ENCODE assay signal across 29 cellular contexts in genomic region chr12:121283841-121284240, GRCh38.
"Had no signal": no experiment of that assay in that cellular context is flagged by ENCODE, and none has a peak within 500 bp of the region (broad histone marks: within the 10 kb centered on the region; RNA-seq: fewer than 3 reads in every experiment).

No MANE protein-coding gene starts in this region.

- H3K27ac ChIP-seq: WERI-Rb-1 had no signal

- H3K9me3 ChIP-seq: adrenal gland, body of pancreas, gastrocnemius medialis, thyroid gland, upper lobe of left lung had no signal

- DNase-seq: activated CD4-positive, alpha-beta T cell treated with anti-CD3 and anti-CD28 coated beads for 48 hours; activated CD4-positive, alpha-beta T cell treated with anti-CD3 and anti-CD28 coated beads, Interleukin-2, amount 50 U/mL, for 48 hours; activated CD8-positive, alpha-beta memory T cell treated with anti-CD3 and anti-CD28 coated beads for 24 hours; activated effector memory CD4-positive, alpha-beta T cell treated with Interleukin-2 at 50 U/mL for 16 hours; activated naive CD4-positive, alpha-beta T cell treated with Interleukin-2 at 50 U/mL for 16 hours; activated naive CD8-positive, alpha-beta T cell treated with anti-CD3 and anti-CD28 coated beads for 36 hours; cerebellar nuclear complex; dorsolateral prefrontal cortex; effector memory CD4-positive, alpha-beta T cell; erythroblast; gastrocnemius medialis; glutamatergic neuron; naive thymus-derived CD8-positive, alpha-beta T cell; stimulated activated CD4-positive, alpha-beta T cell treated with anti-CD3 and anti-CD28 coated beads, Interleukin-12 subunit alpha, Interleukin-12 subunit beta, amount 100 ng/mL, for 4 hours; stimulated activated CD4-positive, alpha-beta T cell treated with anti-CD3 and anti-CD28 coated beads, Interleukin-4, amount 100 ng/mL, for 1 hour; SW 1271; T1000; thyroid gland; WERI-Rb-1 had no signal

- H3K27ac Mint-ChIP-seq: activated naive CD8-positive, alpha-beta T cell treated with anti-CD3 and anti-CD28 coated beads for 36 hours; memory B cell; stimulated activated naive CD8-positive, alpha-beta T cell treated with anti-CD3 and anti-CD28 coated beads, Interleukin-15, Interleukin-2, amounts not matched to agents 100 ng/mL and 50 ng/mL, for 24 hours; T-helper 1 cell treated with Interleukin-12 subunit alpha and Interleukin-12 subunit beta and Interleukin-4 antibody, amounts not matched to agents 30 μg/mL and 1 μg/mL, for 36 hours had no signal

- ATAC-seq: activated CD4-positive, CD25-positive, alpha-beta regulatory T cell treated with anti-CD3 and anti-CD28 coated beads, Interleukin-2, amount 50 U/mL, for 24 hours; gastrocnemius medialis; naive thymus-derived CD8-positive, alpha-beta T cell had no signal

- H3K4me3 Mint-ChIP-seq: activated naive CD8-positive, alpha-beta T cell treated with anti-CD3 and anti-CD28 coated beads for 36 hours; memory B cell; naive thymus-derived CD8-positive, alpha-beta T cell; neural crest cell; stimulated activated naive CD8-positive, alpha-beta T cell treated with anti-CD3 and anti-CD28 coated beads, Interleukin-15, Interleukin-2, amounts not matched to agents 100 ng/mL and 50 ng/mL, for 24 hours; T-helper 1 cell treated with Interleukin-12 subunit alpha and Interleukin-12 subunit beta and Interleukin-4 antibody, amounts not matched to agents 30 μg/mL and 1 μg/mL, for 36 hours had no signal

- H3K4me1 Mint-ChIP-seq: neural crest cell had no signal

- H3K27me3 ChIP-seq: adrenal gland, body of pancreas, dorsolateral prefrontal cortex, gastrocnemius medialis, thyroid gland, upper lobe of left lung had no signal

- H3K27me3 Mint-ChIP-seq: activated naive CD8-positive, alpha-beta T cell treated with anti-CD3 and anti-CD28 coated beads for 36 hours; memory B cell; naive thymus-derived CD8-positive, alpha-beta T cell; stimulated activated naive CD8-positive, alpha-beta T cell treated with anti-CD3 and anti-CD28 coated beads, Interleukin-15, Interleukin-2, amounts not matched to agents 100 ng/mL and 50 ng/mL, for 24 hours had no signal

- H3K9me3 Mint-ChIP-seq: activated naive CD8-positive, alpha-beta T cell treated with anti-CD3 and anti-CD28 coated beads for 36 hours; memory B cell; naive thymus-derived CD8-positive, alpha-beta T cell; neural crest cell; stimulated activated naive CD8-positive, alpha-beta T cell treated with anti-CD3 and anti-CD28 coated beads, Interleukin-15, Interleukin-2, amounts not matched to agents 100 ng/mL and 50 ng/mL, for 24 hours; T-helper 1 cell treated with Interleukin-12 subunit alpha and Interleukin-12 subunit beta and Interleukin-4 antibody, amounts not matched to agents 30 μg/mL and 1 μg/mL, for 36 hours had no signal

- H3K4me3 ChIP-seq: adrenal gland, body of pancreas, coronary artery, dorsolateral prefrontal cortex, gastrocnemius medialis, skin epidermis, thyroid gland, upper lobe of left lung had no signal

- H3K36me3 ChIP-seq: adrenal gland, gastrocnemius medialis, thyroid gland, WERI-Rb-1 had no signal
